Comparison of ENCODE assay signal across 21 cellular contexts in the genomic region with DNA sequence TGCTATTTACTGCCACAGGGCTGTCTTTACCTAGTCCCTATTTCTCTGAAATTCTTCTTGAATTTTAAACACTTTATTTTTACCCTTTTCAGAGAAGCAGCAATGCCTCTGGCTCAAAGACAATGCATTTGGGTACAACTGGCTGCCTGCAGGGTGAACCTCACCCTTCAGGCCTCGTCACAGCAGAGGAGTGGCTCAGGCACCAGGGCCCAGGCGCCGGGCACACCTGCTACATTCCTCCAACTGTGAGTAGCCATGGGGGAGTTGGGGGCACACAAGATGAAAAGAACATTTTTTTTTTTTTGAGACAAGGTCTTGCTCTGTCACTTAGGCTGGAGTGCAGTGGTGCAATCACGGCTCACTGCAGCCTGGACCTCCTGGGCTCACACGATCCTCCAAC.
"Had no signal": no experiment of that assay in that cellular context is flagged by ENCODE, and none has a peak within 500 bp of the region (broad histone marks: within the 10 kb centered on the region; RNA-seq: fewer than 3 reads in every experiment).

No MANE protein-coding gene starts in this region.

- H3K27ac Mint-ChIP-seq: IgD-negative memory B cell had no signal

- ATAC-seq: K562, Panc1 had no signal

- H3K9me3 Mint-ChIP-seq: IgD-negative memory B cell had no signal

- H3K27ac ChIP-seq: HL-60, KMS-11, RWPE1 had no signal

- H3K36me3 Mint-ChIP-seq: IgD-negative memory B cell had no signal

- DNase-seq: Kasumi-1, MM.1S, NCI-H1092 treated with DMSO at 0.1 percent for 48 hours, NCI-H1436, NCI-H187, NCI-H2029, NCI-H2081 treated with DMSO at 0.1 percent for 48 hours, NCI-H2171, NCI-H226, NCI-H446, NCI-H510A, NCI-H524 treated with DMSO at 0.1 percent for 48 hours, NCI-H69, SK-N-SH had no signal

- H3K4me3 Mint-ChIP-seq: IgD-negative memory B cell had no signal

- H3K4me3 ChIP-seq: K562 had no signal

- FAIRE-seq: HTR-8/SVneo, K562 had no signal

- H3K9me3 ChIP-seq: SK-N-SH had no signal

- H3K4me2 ChIP-seq: KMS-11, SK-N-SH had no signal

- H3K9ac ChIP-seq: KMS-11, SK-N-SH had no signal
